1 cellular context compared by ENCODE assay signal in the genomic region with DNA sequence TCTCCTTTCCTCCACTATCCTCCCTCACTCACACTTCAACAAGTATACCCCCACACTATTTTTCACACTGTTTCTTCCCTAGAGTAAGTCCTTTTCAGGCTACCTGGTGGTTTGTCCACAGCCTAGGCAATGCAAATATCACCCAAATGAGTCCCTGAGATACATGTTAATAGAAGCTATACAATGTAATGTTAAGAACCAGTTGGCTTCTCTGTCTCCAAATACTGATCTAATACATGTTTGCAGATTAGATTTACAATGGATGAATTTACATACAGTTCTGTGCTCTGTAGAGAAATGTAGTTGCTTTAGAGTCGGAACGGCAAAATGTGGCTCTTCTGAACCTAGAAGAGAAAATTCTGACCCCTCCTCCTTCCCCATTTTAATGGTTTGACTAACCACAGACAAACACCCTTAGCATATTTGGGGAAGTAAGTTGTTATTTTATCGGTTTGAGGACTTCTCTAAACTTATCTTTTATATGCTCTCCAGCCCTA.
A peak's percentile ranks its signal among the peaks of the same experiment; 100 is the strongest.
TF ChIP-seq lines count a peak whose summit lies in the region.

No MANE protein-coding gene starts in this region.

TF ChIP-seq in GM12878, 131 proteins besides CTCF, POLR2A, EP300 and RAD21 (continued from another document):
- TF ChIP-seq RUNX3 (IDR thresholded peaks at IDR 0.05; ENCODE audit: low read length) (peak; percentile 88), CBFB (IDR thresholded peaks at IDR 0.05; ENCODE audit: low read depth) (peak; percentile 56; the same call in 1 of the 2 replicates), FOS (IDR thresholded peaks at IDR 0.05; ENCODE audit: borderline replicate concordance, extremely low read depth, insufficient read length) (no peak), BRCA1 (IDR thresholded peaks at IDR 0.05; ENCODE audit: low read depth, low read length) (no peak), IKZF1 (conservative IDR thresholded peaks at IDR 0.05) (0 out of 2 replicates have a peak, but pooled peaks have one; percentile 14), POLR2AphosphoS5 (IDR thresholded peaks at IDR 0.05; ENCODE audit: low read length) (no peak), HDGF (IDR thresholded peaks at IDR 0.05) (0 out of 2 replicates have a peak, but pooled peaks have one; percentile 32), CHD4 (IDR thresholded peaks at IDR 0.05) (no peak), FOXM1 (IDR thresholded peaks at IDR 0.05; ENCODE audit: low read depth, low read length) (no peak), ZNF384 (IDR thresholded peaks at IDR 0.05; ENCODE audit: borderline replicate concordance, low read depth, low read length) (no peak), SPI1 (IDR thresholded peaks at IDR 0.05; ENCODE audit: borderline replicate concordance, insufficient read depth, low read depth, low read length) (no peak; the same call in 1 of the 2 replicates), HCFC1 (IDR thresholded peaks at IDR 0.05; ENCODE audit: low read length) (no peak), SMC3 (IDR thresholded peaks at IDR 0.05; ENCODE audit: borderline replicate concordance, low read length) (0 out of 2 replicates have a peak, but pooled peaks have one; percentile 23), MXI1 (IDR thresholded peaks at IDR 0.05; ENCODE audit: low read depth, low read length) (0 out of 2 replicates have a peak, but pooled peaks have one; percentile 19), MTA2 (IDR thresholded peaks at IDR 0.05; ENCODE audit: low read depth) (peak; percentile 32; the same call in 1 of the 2 replicates)
- TF ChIP-seq, protein P1, sequence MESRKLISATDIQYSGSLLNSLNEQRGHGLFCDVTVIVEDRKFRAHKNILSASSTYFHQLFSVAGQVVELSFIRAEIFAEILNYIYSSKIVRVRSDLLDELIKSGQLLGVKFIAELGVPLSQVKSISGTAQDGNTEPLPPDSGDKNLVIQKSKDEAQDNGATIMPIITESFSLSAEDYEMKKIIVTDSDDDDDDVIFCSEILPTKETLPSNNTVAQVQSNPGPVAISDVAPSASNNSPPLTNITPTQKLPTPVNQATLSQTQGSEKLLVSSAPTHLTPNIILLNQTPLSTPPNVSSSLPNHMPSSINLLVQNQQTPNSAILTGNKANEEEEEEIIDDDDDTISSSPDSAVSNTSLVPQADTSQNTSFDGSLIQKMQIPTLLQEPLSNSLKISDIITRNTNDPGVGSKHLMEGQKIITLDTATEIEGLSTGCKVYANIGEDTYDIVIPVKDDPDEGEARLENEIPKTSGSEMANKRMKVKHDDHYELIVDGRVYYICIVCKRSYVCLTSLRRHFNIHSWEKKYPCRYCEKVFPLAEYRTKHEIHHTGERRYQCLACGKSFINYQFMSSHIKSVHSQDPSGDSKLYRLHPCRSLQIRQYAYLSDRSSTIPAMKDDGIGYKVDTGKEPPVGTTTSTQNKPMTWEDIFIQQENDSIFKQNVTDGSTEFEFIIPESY (IDR thresholded peaks at IDR 0.05), result no peak
- TF ChIP-seq, protein P2, sequence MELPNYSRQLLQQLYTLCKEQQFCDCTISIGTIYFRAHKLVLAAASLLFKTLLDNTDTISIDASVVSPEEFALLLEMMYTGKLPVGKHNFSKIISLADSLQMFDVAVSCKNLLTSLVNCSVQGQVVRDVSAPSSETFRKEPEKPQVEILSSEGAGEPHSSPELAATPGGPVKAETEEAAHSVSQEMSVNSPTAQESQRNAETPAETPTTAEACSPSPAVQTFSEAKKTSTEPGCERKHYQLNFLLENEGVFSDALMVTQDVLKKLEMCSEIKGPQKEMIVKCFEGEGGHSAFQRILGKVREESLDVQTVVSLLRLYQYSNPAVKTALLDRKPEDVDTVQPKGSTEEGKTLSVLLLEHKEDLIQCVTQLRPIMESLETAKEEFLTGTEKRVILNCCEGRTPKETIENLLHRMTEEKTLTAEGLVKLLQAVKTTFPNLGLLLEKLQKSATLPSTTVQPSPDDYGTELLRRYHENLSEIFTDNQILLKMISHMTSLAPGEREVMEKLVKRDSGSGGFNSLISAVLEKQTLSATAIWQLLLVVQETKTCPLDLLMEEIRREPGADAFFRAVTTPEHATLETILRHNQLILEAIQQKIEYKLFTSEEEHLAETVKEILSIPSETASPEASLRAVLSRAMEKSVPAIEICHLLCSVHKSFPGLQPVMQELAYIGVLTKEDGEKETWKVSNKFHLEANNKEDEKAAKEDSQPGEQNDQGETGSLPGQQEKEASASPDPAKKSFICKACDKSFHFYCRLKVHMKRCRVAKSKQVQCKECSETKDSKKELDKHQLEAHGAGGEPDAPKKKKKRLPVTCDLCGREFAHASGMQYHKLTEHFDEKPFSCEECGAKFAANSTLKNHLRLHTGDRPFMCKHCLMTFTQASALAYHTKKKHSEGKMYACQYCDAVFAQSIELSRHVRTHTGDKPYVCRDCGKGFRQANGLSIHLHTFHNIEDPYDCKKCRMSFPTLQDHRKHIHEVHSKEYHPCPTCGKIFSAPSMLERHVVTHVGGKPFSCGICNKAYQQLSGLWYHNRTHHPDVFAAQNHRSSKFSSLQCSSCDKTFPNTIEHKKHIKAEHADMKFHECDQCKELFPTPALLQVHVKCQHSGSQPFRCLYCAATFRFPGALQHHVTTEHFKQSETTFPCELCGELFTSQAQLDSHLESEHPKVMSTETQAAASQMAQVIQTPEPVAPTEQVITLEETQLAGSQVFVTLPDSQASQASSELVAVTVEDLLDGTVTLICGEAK (IDR thresholded peaks at IDR 0.05; ENCODE audit: borderline replicate concordance), result no peak
- TF ChIP-seq, protein P3, sequence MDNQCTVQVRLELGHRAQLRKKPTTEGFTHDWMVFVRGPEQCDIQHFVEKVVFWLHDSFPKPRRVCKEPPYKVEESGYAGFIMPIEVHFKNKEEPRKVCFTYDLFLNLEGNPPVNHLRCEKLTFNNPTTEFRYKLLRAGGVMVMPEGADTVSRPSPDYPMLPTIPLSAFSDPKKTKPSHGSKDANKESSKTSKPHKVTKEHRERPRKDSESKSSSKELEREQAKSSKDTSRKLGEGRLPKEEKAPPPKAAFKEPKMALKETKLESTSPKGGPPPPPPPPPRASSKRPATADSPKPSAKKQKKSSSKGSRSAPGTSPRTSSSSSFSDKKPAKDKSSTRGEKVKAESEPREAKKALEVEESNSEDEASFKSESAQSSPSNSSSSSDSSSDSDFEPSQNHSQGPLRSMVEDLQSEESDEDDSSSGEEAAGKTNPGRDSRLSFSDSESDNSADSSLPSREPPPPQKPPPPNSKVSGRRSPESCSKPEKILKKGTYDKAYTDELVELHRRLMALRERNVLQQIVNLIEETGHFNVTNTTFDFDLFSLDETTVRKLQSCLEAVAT (IDR thresholded peaks at IDR 0.05), result 0 out of 2 replicates have a peak, but pooled peaks have one; percentile 26
- TF ChIP-seq, protein P4, sequence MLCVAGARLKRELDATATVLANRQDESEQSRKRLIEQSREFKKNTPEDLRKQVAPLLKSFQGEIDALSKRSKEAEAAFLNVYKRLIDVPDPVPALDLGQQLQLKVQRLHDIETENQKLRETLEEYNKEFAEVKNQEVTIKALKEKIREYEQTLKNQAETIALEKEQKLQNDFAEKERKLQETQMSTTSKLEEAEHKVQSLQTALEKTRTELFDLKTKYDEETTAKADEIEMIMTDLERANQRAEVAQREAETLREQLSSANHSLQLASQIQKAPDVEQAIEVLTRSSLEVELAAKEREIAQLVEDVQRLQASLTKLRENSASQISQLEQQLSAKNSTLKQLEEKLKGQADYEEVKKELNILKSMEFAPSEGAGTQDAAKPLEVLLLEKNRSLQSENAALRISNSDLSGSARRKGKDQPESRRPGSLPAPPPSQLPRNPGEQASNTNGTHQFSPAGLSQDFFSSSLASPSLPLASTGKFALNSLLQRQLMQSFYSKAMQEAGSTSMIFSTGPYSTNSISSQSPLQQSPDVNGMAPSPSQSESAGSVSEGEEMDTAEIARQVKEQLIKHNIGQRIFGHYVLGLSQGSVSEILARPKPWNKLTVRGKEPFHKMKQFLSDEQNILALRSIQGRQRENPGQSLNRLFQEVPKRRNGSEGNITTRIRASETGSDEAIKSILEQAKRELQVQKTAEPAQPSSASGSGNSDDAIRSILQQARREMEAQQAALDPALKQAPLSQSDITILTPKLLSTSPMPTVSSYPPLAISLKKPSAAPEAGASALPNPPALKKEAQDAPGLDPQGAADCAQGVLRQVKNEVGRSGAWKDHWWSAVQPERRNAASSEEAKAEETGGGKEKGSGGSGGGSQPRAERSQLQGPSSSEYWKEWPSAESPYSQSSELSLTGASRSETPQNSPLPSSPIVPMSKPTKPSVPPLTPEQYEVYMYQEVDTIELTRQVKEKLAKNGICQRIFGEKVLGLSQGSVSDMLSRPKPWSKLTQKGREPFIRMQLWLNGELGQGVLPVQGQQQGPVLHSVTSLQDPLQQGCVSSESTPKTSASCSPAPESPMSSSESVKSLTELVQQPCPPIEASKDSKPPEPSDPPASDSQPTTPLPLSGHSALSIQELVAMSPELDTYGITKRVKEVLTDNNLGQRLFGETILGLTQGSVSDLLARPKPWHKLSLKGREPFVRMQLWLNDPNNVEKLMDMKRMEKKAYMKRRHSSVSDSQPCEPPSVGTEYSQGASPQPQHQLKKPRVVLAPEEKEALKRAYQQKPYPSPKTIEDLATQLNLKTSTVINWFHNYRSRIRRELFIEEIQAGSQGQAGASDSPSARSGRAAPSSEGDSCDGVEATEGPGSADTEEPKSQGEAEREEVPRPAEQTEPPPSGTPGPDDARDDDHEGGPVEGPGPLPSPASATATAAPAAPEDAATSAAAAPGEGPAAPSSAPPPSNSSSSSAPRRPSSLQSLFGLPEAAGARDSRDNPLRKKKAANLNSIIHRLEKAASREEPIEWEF (IDR thresholded peaks at IDR 0.05; ENCODE audit: insufficient replicate concordance, low read depth, low read length), result no peak
